8 cellular contexts compared by ENCODE assay signal in the genomic region with DNA sequence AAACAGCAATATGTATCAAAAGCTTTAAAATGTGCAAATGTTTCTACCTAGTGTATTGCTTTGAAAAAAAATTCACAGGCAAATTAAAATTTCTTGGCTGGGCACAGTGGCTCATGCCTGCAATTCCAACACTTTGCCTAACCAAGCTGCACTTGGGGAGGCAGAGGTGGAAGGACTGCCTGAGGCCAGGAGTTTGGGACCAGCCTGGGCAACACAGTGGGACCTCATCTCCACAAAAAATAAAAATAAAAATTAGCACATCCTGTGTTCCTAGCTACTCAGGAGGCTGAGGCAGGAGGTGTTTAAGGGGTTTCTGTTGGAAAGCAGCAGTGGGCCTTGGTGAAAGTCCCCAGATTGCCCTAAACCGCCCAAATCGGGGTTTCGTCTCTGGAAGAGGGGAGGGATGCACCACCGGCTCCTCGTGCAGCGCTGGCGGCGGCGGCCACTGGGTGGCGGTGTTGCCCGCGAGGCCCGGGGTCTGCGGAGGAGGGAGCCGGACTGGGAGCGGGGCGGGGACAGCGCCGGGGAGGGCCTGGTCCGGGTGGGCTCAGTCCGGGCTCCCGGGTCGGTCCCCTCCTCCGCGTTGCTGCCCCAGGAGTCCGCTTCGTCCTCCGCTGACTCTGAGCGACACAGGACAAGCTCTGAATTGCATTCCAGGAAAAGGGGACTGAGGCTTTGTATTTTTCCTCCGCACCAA.
A peak's percentile ranks its signal among the peaks of the same experiment; 100 is the strongest.
DNase-seq lines count a peak whose midpoint lies in the region; ATAC-seq and TF ChIP-seq lines count a peak whose summit lies in the region.

No MANE protein-coding gene starts in this region.

- peak overlapping the region; percentile 44 for H2AFZ ChIP-seq in neuron (ENCODE audit: low read depth, low read length)

- H3K4me1 ChIP-seq in NT2/D1 (ENCODE audit: insufficient read depth, insufficient read length) (peaks cover 21% of the 10 kb centered on the region), neuron (ENCODE audit: insufficient read depth, low read length) (peaks cover 23% of the 10 kb centered on the region), thoracic aorta (ENCODE audit: control insufficient read depth in 1 of 2, low read depth in 2 of 2) (peaks cover 0 to 4% of the 10 kb centered on the region in 2 donors)

- peak; percentile 24 for DNase-seq in NCI-H345 (lab: John Stamatoyannopoulos, UW)
- no peak for DNase-seq in NCI-H345 treated with DMSO at 0.1 percent for 48 hours (lab: John Stamatoyannopoulos, UW; ENCODE audit: unreplicated experiment)
- DNase-seq in NT2/D1 (ENCODE audit: low read depth, low spot score) = peak; percentile 57
- peak; percentile 2 for DNase-seq in activated effector memory CD4-positive, alpha-beta T cell treated with Interleukin-2 at 50 U/mL for 16 hours
- DNase-seq in globus pallidus (ENCODE audit: low spot score) = peak; percentile 56
- DNase-seq in thoracic aorta (ENCODE audit: low spot score) = no peak

- peak overlapping the region; percentile 57 for H3K9ac ChIP-seq in NT2/D1 (ENCODE audit: insufficient read length, low read depth)

- H3K27me3 ChIP-seq in NT2/D1 (ENCODE audit: insufficient read depth, insufficient read length) = no peaks in the 10 kb centered on the region
- no peaks in the 10 kb centered on the region for H3K27me3 ChIP-seq in neuron (ENCODE audit: insufficient read depth, low read length)
- H3K27me3 ChIP-seq in thoracic aorta (replicated peaks; ENCODE audit: insufficient read depth) = no peaks in the 10 kb centered on the region

- no peak overlapping the region for H3K27ac ChIP-seq in thoracic aorta

- H3K36me3 ChIP-seq in NT2/D1 (ENCODE audit: insufficient read depth, insufficient read length, low read length) = no peaks in the 10 kb centered on the region
- H3K36me3 ChIP-seq in neuron (ENCODE audit: insufficient read depth, low read length) = no peaks in the 10 kb centered on the region
- H3K36me3 ChIP-seq in thoracic aorta = no peaks in the 10 kb centered on the region

- peaks cover 9% of the 10 kb centered on the region; the same call in 1 of the 2 replicates for H3K9me3 ChIP-seq in NT2/D1 (ENCODE audit: insufficient read depth, low read length)
- peaks cover 3% of the 10 kb centered on the region for H3K9me3 ChIP-seq in neuron (ENCODE audit: low read length)
- no peaks in the 10 kb centered on the region for H3K9me3 ChIP-seq in thoracic aorta

- H3K4me3 ChIP-seq in NT2/D1 (ENCODE audit: insufficient read length, low read depth) (peak overlapping the region; percentile 36), neuron (ENCODE audit: low read length) (peak overlapping the region; percentile 30), thoracic aorta (peak overlapping the region; percentile 61)

- ATAC-seq in HG02759 (IDR thresholded peaks at IDR 0.05; ENCODE audit: unreplicated experiment) = peak; percentile 91
- ATAC-seq in thoracic aorta (ENCODE audit: insufficient number of reproducible peaks, low FRiP score, low read depth) = no peak

- peak; percentile 87 for TF ChIP-seq CTCF in thoracic aorta (IDR thresholded peaks at IDR 0.05)

Comparison
In these comparisons a context has a peak if more than half of its experiments do, and no peak if none do; other contexts are left out.
1. DNase-seq: peak in NCI-H345 (single experiment), NT2/D1 (single experiment), activated effector memory CD4-positive, alpha-beta T cell treated with Interleukin-2 at 50 U/mL for 16 hours (single experiment) and globus pallidus (single experiment); none in NCI-H345 treated with DMSO at 0.1 percent for 48 hours (single experiment) and thoracic aorta (single experiment).
2. Peak in every context shown above with its lines, with median percentiles within 50 percentile points of each other: H3K4me3 ChIP-seq.